ENCODE assay signal across 16 cellular contexts in genomic region chr12:24649634-24650033, GRCh38.
A peak's percentile ranks its signal among the peaks of the same experiment; 100 is the strongest.
DNase-seq lines count a peak whose midpoint lies in the region; ATAC-seq and TF ChIP-seq lines count a peak whose summit lies in the region.
"Had no signal": no experiment of that assay in that cellular context is flagged by ENCODE, and none has a peak within 500 bp of the region (broad histone marks: within the 10 kb centered on the region; RNA-seq: fewer than 3 reads in every experiment).

No MANE protein-coding gene starts in this region.

- no peak overlapping the region for H2AFZ ChIP-seq in GM23338

- H3K9me2 ChIP-seq in GM23338 (ENCODE audit: insufficient read depth): no peaks in the 10 kb centered on the region

- H3K4me2 ChIP-seq in GM23338: no peak overlapping the region
- H3K4me2 ChIP-seq: A549 had no signal

- no peaks in the 10 kb centered on the region for H3K4me1 Mint-ChIP-seq in GM23338
- H3K4me1 Mint-ChIP-seq in stimulated activated memory B cell treated with anti-CD40 and anti-IgM and Interleukin-4, amounts not matched to agents 10 μg/mL and 1 μg/mL and 100 μg/mL, for 72 hours: peaks cover 10% of the 10 kb centered on the region
- H3K4me1 Mint-ChIP-seq: CD4-positive, alpha-beta memory T cell; H9 had no signal

- H3F3A ChIP-seq in GM23338 (replicated peaks; ENCODE audit: low read depth): no peaks in the 10 kb centered on the region

- DNase-seq in DMS153 (lab: John Stamatoyannopoulos, UW) (peak; percentile 70), DMS53 treated with DMSO at 0.1 percent for 48 hours (lab: John Stamatoyannopoulos, UW; ENCODE audit: unreplicated experiment) (peak; percentile 100), NCI-H748 (lab: John Stamatoyannopoulos, UW; ENCODE audit: unreplicated experiment) (peak; percentile 30), GM23338 (ENCODE audit: low spot score) (no peak)
- DNase-seq in activated CD8-positive, alpha-beta memory T cell treated with anti-CD3 and anti-CD28 coated beads for 24 hours: no peak
- DNase-seq: BE2C; CD4-positive, alpha-beta memory T cell; COR-L47; DMS79 treated with DMSO at 0.1 percent for 48 hours; EL; GOT3; H9 had no signal

- no peaks in the 10 kb centered on the region for H3K36me3 Mint-ChIP-seq in GM23338 (ENCODE audit: low read depth)
- no peaks in the 10 kb centered on the region for H3K36me3 Mint-ChIP-seq in stimulated activated memory B cell treated with anti-CD40 and anti-IgM and Interleukin-4, amounts not matched to agents 10 μg/mL and 1 μg/mL and 100 μg/mL, for 72 hours
- H3K36me3 Mint-ChIP-seq: CD4-positive, alpha-beta memory T cell had no signal

- no peaks in the 10 kb centered on the region for H3K4me1 ChIP-seq in GM23338 (ENCODE audit: insufficient read depth)
- H3K4me1 ChIP-seq: A549, BE2C had no signal

- TF ChIP-seq CTCF in GM23338 (conservative IDR thresholded peaks at IDR 0.05; ENCODE audit: low read depth in 2 of 2): no peak

- no peak overlapping the region for H3K4me3 Mint-ChIP-seq in GM23338
- H3K4me3 Mint-ChIP-seq in stimulated activated memory B cell treated with anti-CD40 and anti-IgM and Interleukin-4, amounts not matched to agents 10 μg/mL and 1 μg/mL and 100 μg/mL, for 72 hours: no peak overlapping the region
- H3K4me3 Mint-ChIP-seq: CD4-positive, alpha-beta memory T cell; H9 had no signal

- H3K79me2 ChIP-seq in GM23338 (replicated peaks; ENCODE audit: insufficient read depth): no peaks in the 10 kb centered on the region

- H3K36me3 ChIP-seq in GM23338 (ENCODE audit: insufficient read depth): no peaks in the 10 kb centered on the region
- H3K36me3 ChIP-seq: BE2C had no signal

- no peak overlapping the region for H3K27ac Mint-ChIP-seq in GM23338
- no peak overlapping the region for H3K27ac Mint-ChIP-seq in stimulated activated memory B cell treated with anti-CD40 and anti-IgM and Interleukin-4, amounts not matched to agents 10 μg/mL and 1 μg/mL and 100 μg/mL, for 72 hours
- H3K27ac Mint-ChIP-seq: CD4-positive, alpha-beta memory T cell; H9 had no signal

- ATAC-seq in GM23338: no peak
- ATAC-seq in stimulated activated memory B cell treated with anti-CD40 and anti-IgM and Interleukin-4, amounts not matched to agents 10 μg/mL and 1 μg/mL and 100 μg/mL, for 72 hours: no peak
- ATAC-seq: A549, K562 had no signal

- H4K20me1 ChIP-seq in GM23338 (replicated peaks; ENCODE audit: insufficient read depth): no peaks in the 10 kb centered on the region

- H3K9me3 Mint-ChIP-seq in GM23338: no peaks in the 10 kb centered on the region
- H3K9me3 Mint-ChIP-seq in stimulated activated memory B cell treated with anti-CD40 and anti-IgM and Interleukin-4, amounts not matched to agents 10 μg/mL and 1 μg/mL and 100 μg/mL, for 72 hours: peaks cover 5% of the 10 kb centered on the region
- H3K9me3 Mint-ChIP-seq: H9 had no signal

- H3K4me3 ChIP-seq in GM23338: no peak overlapping the region
- H3K4me3 ChIP-seq: A549, K562 had no signal

- no peaks in the 10 kb centered on the region for H3K27me3 Mint-ChIP-seq in GM23338 (ENCODE audit: insufficient read depth, low read depth, poor library complexity)
- no peaks in the 10 kb centered on the region for H3K27me3 Mint-ChIP-seq in stimulated activated memory B cell treated with anti-CD40 and anti-IgM and Interleukin-4, amounts not matched to agents 10 μg/mL and 1 μg/mL and 100 μg/mL, for 72 hours
- H3K27me3 Mint-ChIP-seq: CD4-positive, alpha-beta memory T cell had no signal

- H3K27me3 ChIP-seq in GM23338 (ENCODE audit: insufficient read depth): no peaks in the 10 kb centered on the region
- H3K27me3 ChIP-seq: BE2C had no signal

- H3K27ac ChIP-seq in GM23338 (ENCODE audit: low read depth): no peak overlapping the region
- H3K27ac ChIP-seq: A549, C4-2B had no signal

TF ChIP-seq in GM23338, 12 proteins besides CTCF, POLR2A, EP300 and RAD21 (continues in another document):
- TF ChIP-seq EZH2 (IDR thresholded peaks at IDR 0.05; ENCODE audit: low read depth, unreplicated experiment) (no peak), ZNF331 (CRISPR knock-in tag; IDR thresholded peaks at IDR 0.05; ENCODE audit: low read depth) (no peak), STAT1 (IDR thresholded peaks at IDR 0.05; ENCODE audit: unreplicated experiment) (no peak), JUNB (IDR thresholded peaks at IDR 0.05; ENCODE audit: unreplicated experiment) (no peak), NANOG (IDR thresholded peaks at IDR 0.05; ENCODE audit: borderline replicate concordance) (no peak), CREB1 (CRISPR knock-in tag; IDR thresholded peaks at IDR 0.05; ENCODE audit: low read depth) (no peak), ETS1 (IDR thresholded peaks at IDR 0.05) (no peak), EZH2phosphoT487 (IDR thresholded peaks at IDR 0.05; ENCODE audit: unreplicated experiment) (no peak)
- TF ChIP-seq, protein P1, sequence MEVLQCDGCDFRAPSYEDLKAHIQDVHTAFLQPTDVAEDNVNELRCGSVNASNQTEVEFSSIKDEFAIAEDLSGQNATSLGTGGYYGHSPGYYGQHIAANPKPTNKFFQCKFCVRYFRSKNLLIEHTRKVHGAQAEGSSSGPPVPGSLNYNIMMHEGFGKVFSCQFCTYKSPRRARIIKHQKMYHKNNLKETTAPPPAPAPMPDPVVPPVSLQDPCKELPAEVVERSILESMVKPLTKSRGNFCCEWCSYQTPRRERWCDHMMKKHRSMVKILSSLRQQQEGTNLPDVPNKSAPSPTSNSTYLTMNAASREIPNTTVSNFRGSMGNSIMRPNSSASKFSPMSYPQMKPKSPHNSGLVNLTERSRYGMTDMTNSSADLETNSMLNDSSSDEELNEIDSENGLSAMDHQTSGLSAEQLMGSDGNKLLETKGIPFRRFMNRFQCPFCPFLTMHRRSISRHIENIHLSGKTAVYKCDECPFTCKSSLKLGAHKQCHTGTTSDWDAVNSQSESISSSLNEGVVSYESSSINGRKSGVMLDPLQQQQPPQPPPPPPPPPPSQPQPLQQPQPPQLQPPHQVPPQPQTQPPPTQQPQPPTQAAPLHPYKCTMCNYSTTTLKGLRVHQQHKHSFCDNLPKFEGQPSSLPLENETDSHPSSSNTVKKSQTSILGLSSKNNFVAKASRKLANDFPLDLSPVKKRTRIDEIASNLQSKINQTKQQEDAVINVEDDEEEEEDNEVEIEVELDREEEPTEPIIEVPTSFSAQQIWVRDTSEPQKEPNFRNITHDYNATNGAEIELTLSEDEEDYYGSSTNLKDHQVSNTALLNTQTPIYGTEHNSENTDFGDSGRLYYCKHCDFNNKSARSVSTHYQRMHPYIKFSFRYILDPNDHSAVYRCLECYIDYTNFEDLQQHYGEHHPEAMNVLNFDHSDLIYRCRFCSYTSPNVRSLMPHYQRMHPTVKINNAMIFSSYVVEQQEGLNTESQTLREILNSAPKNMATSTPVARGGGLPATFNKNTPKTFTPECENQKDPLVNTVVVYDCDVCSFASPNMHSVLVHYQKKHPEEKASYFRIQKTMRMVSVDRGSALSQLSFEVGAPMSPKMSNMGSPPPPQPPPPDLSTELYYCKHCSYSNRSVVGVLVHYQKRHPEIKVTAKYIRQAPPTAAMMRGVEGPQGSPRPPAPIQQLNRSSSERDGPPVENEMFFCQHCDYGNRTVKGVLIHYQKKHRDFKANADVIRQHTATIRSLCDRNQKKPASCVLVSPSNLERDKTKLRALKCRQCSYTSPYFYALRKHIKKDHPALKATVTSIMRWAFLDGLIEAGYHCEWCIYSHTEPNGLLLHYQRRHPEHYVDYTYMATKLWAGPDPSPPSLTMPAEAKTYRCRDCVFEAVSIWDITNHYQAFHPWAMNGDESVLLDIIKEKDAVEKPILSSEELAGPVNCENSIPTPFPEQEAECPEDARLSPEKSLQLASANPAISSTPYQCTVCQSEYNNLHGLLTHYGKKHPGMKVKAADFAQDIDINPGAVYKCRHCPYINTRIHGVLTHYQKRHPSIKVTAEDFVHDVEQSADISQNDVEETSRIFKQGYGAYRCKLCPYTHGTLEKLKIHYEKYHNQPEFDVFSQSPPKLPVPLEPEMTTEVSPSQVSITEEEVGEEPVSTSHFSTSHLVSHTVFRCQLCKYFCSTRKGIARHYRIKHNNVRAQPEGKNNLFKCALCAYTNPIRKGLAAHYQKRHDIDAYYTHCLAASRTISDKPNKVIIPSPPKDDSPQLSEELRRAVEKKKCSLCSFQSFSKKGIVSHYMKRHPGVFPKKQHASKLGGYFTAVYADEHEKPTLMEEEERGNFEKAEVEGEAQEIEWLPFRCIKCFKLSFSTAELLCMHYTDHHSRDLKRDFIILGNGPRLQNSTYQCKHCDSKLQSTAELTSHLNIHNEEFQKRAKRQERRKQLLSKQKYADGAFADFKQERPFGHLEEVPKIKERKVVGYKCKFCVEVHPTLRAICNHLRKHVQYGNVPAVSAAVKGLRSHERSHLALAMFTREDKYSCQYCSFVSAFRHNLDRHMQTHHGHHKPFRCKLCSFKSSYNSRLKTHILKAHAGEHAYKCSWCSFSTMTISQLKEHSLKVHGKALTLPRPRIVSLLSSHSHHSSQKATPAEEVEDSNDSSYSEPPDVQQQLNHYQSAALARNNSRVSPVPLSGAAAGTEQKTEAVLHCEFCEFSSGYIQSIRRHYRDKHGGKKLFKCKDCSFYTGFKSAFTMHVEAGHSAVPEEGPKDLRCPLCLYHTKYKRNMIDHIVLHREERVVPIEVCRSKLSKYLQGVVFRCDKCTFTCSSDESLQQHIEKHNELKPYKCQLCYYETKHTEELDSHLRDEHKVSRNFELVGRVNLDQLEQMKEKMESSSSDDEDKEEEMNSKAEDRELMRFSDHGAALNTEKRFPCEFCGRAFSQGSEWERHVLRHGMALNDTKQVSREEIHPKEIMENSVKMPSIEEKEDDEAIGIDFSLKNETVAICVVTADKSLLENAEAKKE (CRISPR knock-in tag; IDR thresholded peaks at IDR 0.05): no peak

Comparison
In these comparisons a context has a peak if more than half of its experiments do, and no peak if none do; other contexts are left out.
1. DNase-seq: peak in DMS153 (single experiment), DMS53 treated with DMSO at 0.1 percent for 48 hours (single experiment) and NCI-H748 (single experiment); none in GM23338 (single experiment) and activated CD8-positive, alpha-beta memory T cell treated with anti-CD3 and anti-CD28 coated beads for 24 hours (single experiment).